8 cellular contexts compared by ENCODE assay signal in the genomic region with DNA sequence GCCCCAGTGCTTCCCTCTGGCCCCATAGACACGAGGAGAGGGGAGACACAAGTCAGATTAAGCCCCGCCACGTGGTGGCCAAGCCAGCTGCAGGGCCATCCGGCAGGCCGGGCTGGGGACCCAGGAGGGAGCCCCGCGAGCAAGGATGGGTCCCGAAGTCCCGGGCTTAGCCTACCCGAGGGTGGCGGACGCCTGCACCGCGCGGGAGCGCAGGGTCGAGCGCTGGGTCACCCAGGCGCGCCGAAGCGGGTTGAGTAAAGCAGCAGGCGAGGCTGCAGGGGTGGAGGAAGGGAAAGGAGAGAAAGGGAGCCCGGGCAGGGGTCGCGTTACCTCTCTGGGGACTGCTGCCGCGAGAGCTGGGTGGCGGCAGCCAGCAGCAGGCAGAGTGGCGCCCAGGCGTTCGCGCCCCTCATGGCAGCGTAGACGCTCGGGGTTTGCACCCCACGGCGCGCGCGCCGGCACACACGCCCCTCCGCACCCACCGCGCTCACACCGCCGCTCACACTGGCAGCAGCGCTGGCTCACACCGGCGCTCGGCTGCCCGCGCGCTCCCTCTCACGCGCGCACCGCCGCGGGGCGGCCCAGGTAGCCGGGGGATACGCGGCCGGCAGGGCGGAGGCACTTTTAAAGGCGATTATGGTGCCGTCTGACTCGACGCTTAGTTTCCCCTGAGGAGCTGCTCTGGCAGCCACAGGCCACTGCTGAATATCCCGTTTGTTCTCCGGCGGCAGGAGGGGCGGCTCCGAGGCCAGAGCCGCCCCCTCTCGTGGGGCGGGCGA. TPM values are rescaled to one million over a fixed set of nuclear protein-coding genes. Genes with fewer than 3 reads are reported as not detected.
DNase-seq lines count a peak whose midpoint lies in the region; ATAC-seq and TF ChIP-seq lines count a peak whose summit lies in the region.

TSS of gene PCOLCE2 (minus strand) at position 600 of the 779 bp plus-strand sequence. CDS start at position 413, 187 bp downstream.

- no peak for TF ChIP-seq POLR2A in suprapubic skin (IDR thresholded peaks at IDR 0.05)

- no peak for TF ChIP-seq CTCF in suprapubic skin (IDR thresholded peaks at IDR 0.05)

- H3K4me3 Mint-ChIP-seq in memory B cell: peak within 1 kb of the TSS; percentile 65

- peak within 1 kb of the TSS; percentile 46 for H3K4me3 ChIP-seq in effector memory CD4-positive, alpha-beta T cell (ENCODE audit: insufficient read depth, low read depth, low read length, poor library complexity, severe bottlenecking)
- H3K4me3 ChIP-seq in suprapubic skin: peak within 1 kb of the TSS; percentile 73

- H3K27ac Mint-ChIP-seq in memory B cell: no peak within 1 kb of the TSS

- no peaks in the 10 kb centered on the region for H3K36me3 ChIP-seq in ES-I3 (ENCODE audit: insufficient read depth, low read length)
- H3K36me3 ChIP-seq in effector memory CD4-positive, alpha-beta T cell (ENCODE audit: control insufficient read depth, insufficient read depth, low read length): no peaks in the 10 kb centered on the region
- no peaks in the 10 kb centered on the region for H3K36me3 ChIP-seq in suprapubic skin

- WGBS in suprapubic skin: 0% methylated on average over 25 of the region's 80 CpGs

- no peak within 1 kb of the TSS for H3K27ac ChIP-seq in effector memory CD4-positive, alpha-beta T cell (ENCODE audit: insufficient read depth, low read length, poor library complexity, severe bottlenecking)
- peak within 1 kb of the TSS; percentile 42 for H3K27ac ChIP-seq in suprapubic skin

- no peaks in the 10 kb centered on the region for H3K9me3 ChIP-seq in ES-I3 (ENCODE audit: control insufficient read depth, insufficient read depth, low read length)
- no peaks in the 10 kb centered on the region for H3K9me3 ChIP-seq in effector memory CD4-positive, alpha-beta T cell (ENCODE audit: control insufficient read depth, low read length)
- H3K9me3 ChIP-seq in suprapubic skin: no peaks in the 10 kb centered on the region

- DNase-seq in HS-5 (ENCODE audit: low read depth) (peak; percentile 9), SW 1271 (lab: John Stamatoyannopoulos, UW) (peak; percentile 23 to 52), memory B cell (ENCODE audit: low spot score in 2 of 2) (peak in 1 of 2 donors; percentile 16), suprapubic skin (ENCODE audit: low spot score in 2 of 2) (peak in 1 of 2 donors; percentile 77), putamen (ENCODE audit: low spot score) (no peak)
- no peak for DNase-seq in effector memory CD4-positive, alpha-beta T cell

- no peaks in the 10 kb centered on the region for H3K9me3 Mint-ChIP-seq in memory B cell

- TF ChIP-seq EP300 in suprapubic skin (IDR thresholded peaks at IDR 0.05): no peak

- H3K36me3 Mint-ChIP-seq in memory B cell: no peaks in the 10 kb centered on the region

- H3K27me3 ChIP-seq in effector memory CD4-positive, alpha-beta T cell (replicated peaks; ENCODE audit: control insufficient read depth, insufficient read depth, low read length, poor library complexity, severe bottlenecking): peaks cover 20% of the 10 kb centered on the region
- H3K27me3 ChIP-seq in suprapubic skin: peaks cover 14% of the 10 kb centered on the region

- peak; percentile 64 for ATAC-seq in memory B cell (ENCODE audit: low read depth)
- ATAC-seq in HG02571 (IDR thresholded peaks at IDR 0.05; ENCODE audit: unreplicated experiment): no peak

- H3K4me1 ChIP-seq in ES-I3 (ENCODE audit: insufficient read depth, low read length) (no peaks in the 10 kb centered on the region), suprapubic skin (peaks cover 16% of the 10 kb centered on the region)
- peaks cover 14% of the 10 kb centered on the region for H3K4me1 ChIP-seq in effector memory CD4-positive, alpha-beta T cell (ENCODE audit: control insufficient read depth, insufficient read depth, low read length, poor library complexity, severe bottlenecking)

- H3K4me1 Mint-ChIP-seq in memory B cell: no peaks in the 10 kb centered on the region

- H3K9ac ChIP-seq in ES-I3 (ENCODE audit: low read depth, low read length): peak within 1 kb of the TSS; percentile 92

- H3K27me3 Mint-ChIP-seq in memory B cell: peaks cover 14% of the 10 kb centered on the region

RNA-seq across cellular contexts. Expression of gene PCOLCE2, which starts in this region (rescaled TPM):
- total RNA-seq in suprapubic skin: 10 to 100 TPM in 1 of 4 donors, 1 to 10 TPM in 3; 3.2 to 13.3 (median 6.7) TPM

Comparison
In these comparisons a context has a peak if more than half of its experiments do, and no peak if none do; other contexts are left out.
1. DNase-seq: peak in HS-5 (single experiment) and SW 1271 (2 of 2); none in effector memory CD4-positive, alpha-beta T cell (0 of 3) and putamen (single experiment).